Comparison of ENCODE assay signal across 8 cellular contexts in genomic region chr7:39732837-39733804, GRCh38.
DNase-seq lines count a peak whose midpoint lies in the region; ATAC-seq, FAIRE-seq and TF ChIP-seq lines count a peak whose summit lies in the region.

No MANE protein-coding gene starts in this region.

- TF ChIP-seq POLR2A in GM15510 (IDR thresholded peaks at IDR 0.05; ENCODE audit: borderline replicate concordance, extremely low read depth, insufficient read length): peak; percentile 88
- no peak for TF ChIP-seq POLR2A in prostate gland (IDR thresholded peaks at IDR 0.05)

- H3K4me1 ChIP-seq in prostate gland (replicated peaks): no peaks in the 10 kb centered on the region

- FAIRE-seq in urothelium cell line (lab: Jason Lieb, UNC): peak; percentile 50

- WGBS in prostate gland: 4% methylated on average over 47 of the region's 52 CpGs

- DNase-seq in NCI-H146 treated with DMSO at 0.1 percent for 48 hours (lab: John Stamatoyannopoulos, UW; ENCODE audit: unreplicated experiment): peak; percentile 85
- peak; percentile 80 to 97 (median 90) for DNase-seq in T-helper 1 cell
- peak; percentile 62 to 98 (median 90) for DNase-seq in amygdala (lab: John Stamatoyannopoulos, UW)
- DNase-seq in left ventricle myocardium superior: peak; percentile 97
- DNase-seq in prostate gland (ENCODE audit: low spot score): peak; percentile 71
- peak; percentile 97 for DNase-seq in urothelium cell line (ENCODE audit: low spot score)

- H3K9me3 ChIP-seq in prostate gland: no peaks in the 10 kb centered on the region

- intact Hi-C loops in left ventricle myocardium superior (cut with micrococcal nuclease): no loop called here
- intact Hi-C loops in prostate gland (cut with DNase I): no loop called here

- H3K4me3 ChIP-seq in prostate gland: peak overlapping the region; percentile 37 to 52

- peak overlapping the region; percentile 67 to 73 for H3K27ac ChIP-seq in prostate gland

- no peak for TF ChIP-seq CTCF in prostate gland (IDR thresholded peaks at IDR 0.05)

- ATAC-seq in HG02884 (IDR thresholded peaks at IDR 0.05; ENCODE audit: unreplicated experiment) (peak; percentile 92), left ventricle myocardium superior (peak; percentile 96)

- H3K27me3 ChIP-seq in prostate gland (replicated peaks; ENCODE audit: insufficient read depth): no peaks in the 10 kb centered on the region

- H3K36me3 ChIP-seq in prostate gland: no peaks in the 10 kb centered on the region

Comparison
In these comparisons a context has a peak if more than half of its experiments do, and no peak if none do; other contexts are left out.
1. Peak in every context shown above with its lines: DNase-seq, ATAC-seq, H3K4me3 ChIP-seq and H3K27ac ChIP-seq.